Comparison of ENCODE assay signal across 22 cellular contexts in genomic region chr1:153693466-153693865, GRCh38. TPM values are rescaled to one million over a fixed set of nuclear protein-coding genes. Genes with fewer than 3 reads are reported as not detected.
DNase-seq lines count a peak whose midpoint lies in the region; ATAC-seq, FAIRE-seq and TF ChIP-seq lines count a peak whose summit lies in the region.
"Had no signal": no experiment of that assay in that cellular context is flagged by ENCODE, and none has a peak within 500 bp of the region (broad histone marks: within the 10 kb centered on the region; RNA-seq: fewer than 3 reads in every experiment).

No MANE protein-coding gene starts in this region.

- RAD21 ChIA-PET in GM12878 (lab: Charles Lee; ENCODE audit: unreplicated experiment), result interaction anchor here (1.5 kb wide), 1 partner anchor 39 kb away, joined by 3 read pairs; no protein-coding TSS in a partner anchor

- no peak for TF ChIP-seq EP300 in GM12878 (IDR thresholded peaks at IDR 0.05; ENCODE audit: borderline replicate concordance in 1 of 2, control insufficient read depth in 1 of 2, low read depth in 2 of 2, low read length in 2 of 2)

- no peak for TF ChIP-seq POLR2A in GM12878 (IDR thresholded peaks at IDR 0.05; ENCODE audit: low read depth, low read length)

- no peak for DNase-seq in stimulated activated naive CD8-positive, alpha-beta T cell treated with anti-CD3 and anti-CD28 coated beads, Interleukin-15, amount 100 ng/mL, for 72 hours
- DNase-seq in stimulated activated naive CD8-positive, alpha-beta T cell treated with anti-CD3 and anti-CD28 coated beads, Interleukin-15, Interleukin-2, amounts not matched to agents 100 U/mL and 50 U/mL, for 24 hours, result no peak
- DNase-seq in GM12878 (ENCODE audit: low read depth, low spot score), result no peak
- no peak for DNase-seq in neuronal stem cell (ENCODE audit: low spot score)
- DNase-seq in NOMO-1 treated with DMSO at 0.1 percent for 48 hours (lab: John Stamatoyannopoulos, UW; ENCODE audit: unreplicated experiment), result no peak
- no peak for DNase-seq in HK-2 (ENCODE audit: unreplicated experiment)
- DNase-seq: 8988T; Calu3; CD4-positive, alpha-beta memory T cell; DND-41; EL; IMR-90 had no signal

- SMC1A ChIA-PET in GM12878 (lab: Charles Lee; ENCODE audit: uncharacterized antibody, unreplicated experiment), result no interaction called here

- H2BK15ac ChIP-seq in neuronal stem cell (ENCODE audit: low read length), result no peak overlapping the region

- no peak overlapping the region for H3K4me2 ChIP-seq in GM12878 (ENCODE audit: control insufficient read depth, insufficient read depth)
- no peak overlapping the region for H3K4me2 ChIP-seq in neuronal stem cell (ENCODE audit: insufficient read depth, low read length, poor library complexity, severe bottlenecking)
- H3K4me2 ChIP-seq: BLaER1 had no signal

- H3K27ac Mint-ChIP-seq in stimulated activated naive CD8-positive, alpha-beta T cell treated with anti-CD3 and anti-CD28 coated beads, Interleukin-15, amount 100 ng/mL, for 72 hours, result peak overlapping the region; percentile 2 to 36
- H3K27ac Mint-ChIP-seq: CD14-positive monocyte; CD4-positive, alpha-beta memory T cell had no signal

- FAIRE-seq in GM12878 (lab: Jason Lieb, UNC), result no peak
- FAIRE-seq: GM12891, GM18507, H1, HTR-8/SVneo, K562 had no signal

- peak overlapping the region; percentile 28 for H2AK5ac ChIP-seq in neuronal stem cell (ENCODE audit: low read depth, low read length)

- intact Hi-C loops in GM12878 (cut with micrococcal nuclease; ENCODE audit: unreplicated experiment), result no loop called here

- H3K9ac ChIP-seq in GM12878 (ENCODE audit: control insufficient read depth, insufficient read depth, low read length) (no peak overlapping the region), neuronal stem cell (ENCODE audit: low read depth, low read length, poor library complexity) (no peak overlapping the region)
- H3K9ac ChIP-seq: BLaER1 had no signal

- H3K27me3 ChIP-seq in GM12878 (replicated peaks in 1 of 2; ENCODE audit: control insufficient read depth in 2 of 2, insufficient read depth in 2 of 2, low read length in 1 of 2) (no peaks in the 10 kb centered on the region; a peak in 1 of 4 replicates), neuronal stem cell (ENCODE audit: control insufficient read depth in 3 of 3, insufficient read depth in 3 of 3, low read depth in 1 of 3, low read length in 3 of 3) (peaks cover 0 to 25% (median 0%) of the 10 kb centered on the region in 3 experiments)
- H3K27me3 ChIP-seq: BLaER1 had no signal

- WGBS in GM12878 (ENCODE audit: insufficient coverage, insufficient replicate concordance, low lambda C conversion rate, missing lambda C conversion rate), result 37% methylated on average over 4 of the region's 4 CpGs
- WGBS in neuronal stem cell (ENCODE audit: extremely low coverage in 2 of 2, insufficient read length in 2 of 2, insufficient replicate concordance in 1 of 2), 2 donors, result no CpG with 5 or more reads among the region's 4 CpGs

- no peak overlapping the region for H3K27ac ChIP-seq in GM12878 (ENCODE audit: control insufficient read depth, insufficient read depth)
- no peak overlapping the region for H3K27ac ChIP-seq in neuronal stem cell (replicated peaks; ENCODE audit: low read length)
- H3K27ac ChIP-seq: BLaER1 had no signal

- H3K27me3 Mint-ChIP-seq in stimulated activated naive CD8-positive, alpha-beta T cell treated with anti-CD3 and anti-CD28 coated beads, Interleukin-15, amount 100 ng/mL, for 72 hours, result peaks cover 12% of the 10 kb centered on the region

- peak; percentile 26 for ATAC-seq in stimulated activated naive CD8-positive, alpha-beta T cell treated with anti-CD3 and anti-CD28 coated beads, Interleukin-15, amount 100 ng/mL, for 72 hours
- no peak for ATAC-seq in stimulated activated naive CD8-positive, alpha-beta T cell treated with anti-CD3 and anti-CD28 coated beads, Interleukin-15, Interleukin-2, amounts not matched to agents 100 U/mL and 50 U/mL, for 24 hours
- ATAC-seq in GM12878 (peak; percentile 18; the same call in 1 of the 3 replicates), HG03095 (IDR thresholded peaks at IDR 0.05; ENCODE audit: unreplicated experiment) (no peak)
- ATAC-seq: K562 had no signal

- BruUV-seq in GM12878 (replicated peaks; lab: Mats Ljungman, UMichigan), result no TSS peak

- H3K4me3 Mint-ChIP-seq in stimulated activated naive CD8-positive, alpha-beta T cell treated with anti-CD3 and anti-CD28 coated beads, Interleukin-15, amount 100 ng/mL, for 72 hours, result no peak overlapping the region
- H3K4me3 Mint-ChIP-seq: CD14-positive monocyte; CD4-positive, alpha-beta memory T cell had no signal

- H2AFZ ChIP-seq in GM12878 (ENCODE audit: control insufficient read depth, low read depth, low read length) (no peak overlapping the region), neuronal stem cell (ENCODE audit: low read length) (no peak overlapping the region)

- H2BK120ac ChIP-seq in neuronal stem cell (ENCODE audit: low read depth, low read length), result no peak overlapping the region

- H3K4ac ChIP-seq in neuronal stem cell (ENCODE audit: low read length), result no peak overlapping the region

- H3K23ac ChIP-seq in neuronal stem cell (ENCODE audit: low read depth, low read length, poor library complexity), result peak overlapping the region; percentile 8

- TF ChIP-seq CTCF in GM12878 (IDR thresholded peaks at IDR 0.05 in 2 of 3, conservative IDR thresholded peaks at IDR 0.05 in 1 of 3; ENCODE audit: control insufficient read depth in 2 of 3, extremely low read depth in 1 of 3, insufficient read depth in 1 of 3, low read depth in 3 of 3, low read length in 3 of 3), result no peak

- peaks cover 4% of the 10 kb centered on the region for H3K4me1 ChIP-seq in GM12878 (ENCODE audit: control insufficient read depth, insufficient read depth, low read length)
- H3K4me1 ChIP-seq in neuronal stem cell (ENCODE audit: control insufficient read depth in 2 of 2, insufficient read depth in 1 of 2, low read depth in 1 of 2, low read length in 2 of 2), result peaks cover 8 to 17% of the 10 kb centered on the region in 2 donors

- H3K36me3 ChIP-seq in GM12878 (ENCODE audit: control insufficient read depth in 2 of 2, insufficient read depth in 2 of 2, low read length in 1 of 2) (no peaks in the 10 kb centered on the region), neuronal stem cell (replicated peaks in 1 of 2; ENCODE audit: control insufficient read depth in 2 of 2, insufficient read depth in 2 of 2, low read length in 2 of 2) (no peaks in the 10 kb centered on the region)
- H3K36me3 ChIP-seq: BLaER1, HAP-1 had no signal

- H3K9me3 ChIP-seq in GM12878 (replicated peaks; ENCODE audit: control insufficient read depth, insufficient read depth, low read length) (no peaks in the 10 kb centered on the region), neuronal stem cell (replicated peaks in 1 of 2; ENCODE audit: control insufficient read depth in 2 of 2, insufficient read depth in 1 of 2, low read depth in 1 of 2, low read length in 2 of 2) (no peaks in the 10 kb centered on the region)
- H3K9me3 ChIP-seq: BLaER1, HAP-1 had no signal

- in situ Hi-C loops in GM12878 (cut with MboI), result no loop called here

- H3K9me3 Mint-ChIP-seq in stimulated activated naive CD8-positive, alpha-beta T cell treated with anti-CD3 and anti-CD28 coated beads, Interleukin-15, amount 100 ng/mL, for 72 hours, result no peaks in the 10 kb centered on the region
- H3K9me3 Mint-ChIP-seq: CD4-positive, alpha-beta memory T cell had no signal

- no peaks in the 10 kb centered on the region for H3K79me2 ChIP-seq in GM12878 (ENCODE audit: control insufficient read depth, insufficient read depth, low read length)

- H4K8ac ChIP-seq in neuronal stem cell (ENCODE audit: low read depth, low read length), result no peak overlapping the region

- H2BK12ac ChIP-seq in neuronal stem cell (ENCODE audit: low read length), result peak overlapping the region; percentile 41

- H3K4me1 Mint-ChIP-seq in stimulated activated naive CD8-positive, alpha-beta T cell treated with anti-CD3 and anti-CD28 coated beads, Interleukin-15, amount 100 ng/mL, for 72 hours, result no peaks in the 10 kb centered on the region

- POLR2A ChIA-PET in GM12878 (lab: Charles Lee), result no interaction called here

- H3K79me1 ChIP-seq in neuronal stem cell (ENCODE audit: low read depth, low read length), result no peaks in the 10 kb centered on the region

- no peaks in the 10 kb centered on the region for H4K20me1 ChIP-seq in GM12878 (ENCODE audit: control insufficient read depth, insufficient read depth)
- H4K20me1 ChIP-seq: BLaER1 had no signal

- peak overlapping the region; percentile 64 for H3K18ac ChIP-seq in neuronal stem cell (ENCODE audit: low read length)

- H3K4me3 ChIP-seq in GM12878, result no peak overlapping the region
- no peak overlapping the region for H3K4me3 ChIP-seq in neuronal stem cell (ENCODE audit: low read length in 2 of 2)
- H3K4me3 ChIP-seq: BLaER1, HAP-1, K562 had no signal

- H2BK5ac ChIP-seq in neuronal stem cell (ENCODE audit: low read length), result peak overlapping the region; percentile 53

- no peak for TF ChIP-seq RAD21 in GM12878 (IDR thresholded peaks at IDR 0.05; ENCODE audit: insufficient read depth, low read depth, low read length)

- CTCF ChIA-PET in GM12878 (lab: Yijun Ruan, JAX), result interaction anchor here (1.1 to 1.2 kb wide), 2 partner anchors 16 to 41 kb away, joined by 3 read pairs; no protein-coding TSS in a partner anchor

- peak overlapping the region; percentile 56 for H3K14ac ChIP-seq in neuronal stem cell (ENCODE audit: low read length)

- H4K91ac ChIP-seq in neuronal stem cell (ENCODE audit: low read depth, low read length, poor library complexity), result no peak overlapping the region

RNA-seq across cellular contexts. Expression of gene NPR1, which starts 15.0 kb away (rescaled TPM):
- 4.1 and 5.2 TPM in 2 replicates for total RNA-seq in GM12878 (2013; cell fraction: nucleolus; rRNA removed)
- total RNA-seq in GM12878 (2014; rRNA removed) (0.22 and 0.40 TPM in 2 replicates), GM12878 (2014; rRNA removed; fragmentation: Illumina TruSeq; extraction: Trizol) (0.13 and 0.18 TPM in 2 replicates), GM12878 (2021) (0.56 and 0.72 TPM in 2 replicates)
- polyA plus RNA-seq in GM12878 (2011; ENCODE audit: low read depth), result 0.08 TPM
- polyA plus RNA-seq in GM12878 (2011; rRNA removed) (1.3 and 2.1 TPM in 2 replicates), GM12878 (2014; fragmentation: Illumina TruSeq; extraction: Trizol) (0.28 TPM in 1 of 2 replicates, not detected in the other), GM12878 (2014; fragmentation: Nextera tagmentation; extraction: Ambion mirVana) (under 1 TPM in 1 of 2 experiments, not detected in 1; 0.09 TPM), GM12878 (2014; rRNA removed) (0.16 and 0.50 TPM in 2 replicates), GM12878 (2016; fragmentation: Nextera tagmentation; extraction: Ambion mirVana) (under 1 TPM; 0.14 to 0.17 TPM)
- polyA plus RNA-seq in GM12878 (2011; cell fraction: cytosol; rRNA removed), result 2.0 and 2.2 TPM in 2 replicates
- polyA plus RNA-seq in GM12878 (2011; cell fraction: nucleus; rRNA removed), result 5.9 and 8.9 TPM in 2 replicates
- 0.32 and 0.35 TPM in 2 replicates for polyA plus RNA-seq in GM12878 (2012)
- polyA minus RNA-seq in GM12878 (2011; rRNA and poly(A)+ RNA removed), result 2.1 and 2.7 TPM in 2 replicates
- 1.7 and 2.2 TPM in 2 replicates for polyA minus RNA-seq in GM12878 (2011; cell fraction: cytosol; rRNA and poly(A)+ RNA removed)
- polyA minus RNA-seq in GM12878 (2011; cell fraction: nucleus; rRNA and poly(A)+ RNA removed), result 1.4 and 1.5 TPM in 2 replicates
- 0.74 TPM for polyA plus RNA-seq in neuronal stem cell (2013, experiment 1 of 2)
- polyA plus RNA-seq in neuronal stem cell (2013, experiment 2 of 2), result 0.76 TPM
- total RNA-seq: Calu3; CD4-positive, alpha-beta memory T cell; G401; IMR-90 had no signal
- polyA plus RNA-seq: CD14-positive monocyte; CD4-positive, alpha-beta memory T cell had no signal

RNA-seq across cellular contexts. Expression of gene ILF2, which starts 22.7 kb away (rescaled TPM):
- 53.8 and 56.7 TPM in 2 replicates for total RNA-seq in GM12878 (2013; cell fraction: nucleolus; rRNA removed)
- total RNA-seq in GM12878 (2014; rRNA removed) (309 and 334 TPM in 2 replicates), GM12878 (2014; rRNA removed; fragmentation: Illumina TruSeq; extraction: Trizol) (405 and 431 TPM in 2 replicates), GM12878 (2021) (261 and 266 TPM in 2 replicates)
- polyA plus RNA-seq in GM12878 (2011; ENCODE audit: low read depth), result 179 TPM
- polyA plus RNA-seq in GM12878 (2011; rRNA removed) (452 and 462 TPM in 2 replicates), GM12878 (2014; fragmentation: Illumina TruSeq; extraction: Trizol) (520 and 601 TPM in 2 replicates), GM12878 (2014; fragmentation: Nextera tagmentation; extraction: Ambion mirVana) (100 to 1,000 TPM; 444 to 455 TPM), GM12878 (2014; rRNA removed) (266 and 287 TPM in 2 replicates), GM12878 (2016; fragmentation: Nextera tagmentation; extraction: Ambion mirVana) (100 to 1,000 TPM; 484 to 487 TPM)
- 374 and 428 TPM in 2 replicates for polyA plus RNA-seq in GM12878 (2011; cell fraction: cytosol; rRNA removed)
- polyA plus RNA-seq in GM12878 (2011; cell fraction: nucleus; rRNA removed), result 208 and 248 TPM in 2 replicates
- 157 and 180 TPM in 2 replicates for polyA plus RNA-seq in GM12878 (2012)
- 323 and 337 TPM in 2 replicates for polyA minus RNA-seq in GM12878 (2011; rRNA and poly(A)+ RNA removed)
- 102 and 114 TPM in 2 replicates for polyA minus RNA-seq in GM12878 (2011; cell fraction: cytosol; rRNA and poly(A)+ RNA removed)
- 46.4 and 69.7 TPM in 2 replicates for polyA minus RNA-seq in GM12878 (2011; cell fraction: nucleus; rRNA and poly(A)+ RNA removed)
- polyA plus RNA-seq in neuronal stem cell (2013, experiment 1 of 2), result 342 TPM
- 328 TPM for polyA plus RNA-seq in neuronal stem cell (2013, experiment 2 of 2)

RNA-seq across cellular contexts. Expression of gene INTS3, which starts 34.4 kb away (rescaled TPM):
- total RNA-seq in GM12878 (2013; cell fraction: nucleolus; rRNA removed), result 258 and 277 TPM in 2 replicates
- total RNA-seq in GM12878 (2014; rRNA removed), result 32.7 and 36.1 TPM in 2 replicates
- 25.0 and 25.2 TPM in 2 replicates for total RNA-seq in GM12878 (2014; rRNA removed; fragmentation: Illumina TruSeq; extraction: Trizol)
- 44.0 and 48.3 TPM in 2 replicates for total RNA-seq in GM12878 (2021)
- 30.4 TPM for polyA plus RNA-seq in GM12878 (2011; ENCODE audit: low read depth)
- 78.6 and 87.4 TPM in 2 replicates for polyA plus RNA-seq in GM12878 (2011; rRNA removed)
- polyA plus RNA-seq in GM12878 (2011; cell fraction: cytosol; rRNA removed), result 67.3 and 91.7 TPM in 2 replicates
- 426 and 653 TPM in 2 replicates for polyA plus RNA-seq in GM12878 (2011; cell fraction: nucleus; rRNA removed)
- 37.9 and 51.2 TPM in 2 replicates for polyA plus RNA-seq in GM12878 (2012)
- polyA plus RNA-seq in GM12878 (2014; fragmentation: Illumina TruSeq; extraction: Trizol), result 36.3 and 37.1 TPM in 2 replicates
- 10 to 100 TPM; 12.6 to 14.0 TPM for polyA plus RNA-seq in GM12878 (2014; fragmentation: Nextera tagmentation; extraction: Ambion mirVana)
- polyA plus RNA-seq in GM12878 (2014; rRNA removed), result 31.3 and 32.3 TPM in 2 replicates
- polyA plus RNA-seq in GM12878 (2016; fragmentation: Nextera tagmentation; extraction: Ambion mirVana), result 10 to 100 TPM; 28.2 to 30.4 TPM
- polyA minus RNA-seq in GM12878 (2011; rRNA and poly(A)+ RNA removed), result 74.4 and 79.5 TPM in 2 replicates
- polyA minus RNA-seq in GM12878 (2011; cell fraction: cytosol; rRNA and poly(A)+ RNA removed), result 19.5 and 25.3 TPM in 2 replicates
- 94.9 and 97.4 TPM in 2 replicates for polyA minus RNA-seq in GM12878 (2011; cell fraction: nucleus; rRNA and poly(A)+ RNA removed)
- polyA plus RNA-seq in neuronal stem cell (2013, experiment 1 of 2), result 24.8 TPM
- 24.2 TPM for polyA plus RNA-seq in neuronal stem cell (2013, experiment 2 of 2)

RNA-seq across cellular contexts. Expression of gene SNAPIN, which starts 35.0 kb away (rescaled TPM):
- 9.4 and 10.2 TPM in 2 replicates for total RNA-seq in GM12878 (2013; cell fraction: nucleolus; rRNA removed)
- total RNA-seq in GM12878 (2014; rRNA removed) (47.1 and 48.3 TPM in 2 replicates), GM12878 (2014; rRNA removed; fragmentation: Illumina TruSeq; extraction: Trizol) (29.7 and 31.4 TPM in 2 replicates), GM12878 (2021) (25.7 and 30.8 TPM in 2 replicates)
- 23.4 TPM for polyA plus RNA-seq in GM12878 (2011; ENCODE audit: low read depth)
- polyA plus RNA-seq in GM12878 (2011; rRNA removed) (37.8 and 40.6 TPM in 2 replicates), GM12878 (2014; fragmentation: Illumina TruSeq; extraction: Trizol) (34.5 and 36.6 TPM in 2 replicates), GM12878 (2014; fragmentation: Nextera tagmentation; extraction: Ambion mirVana) (10 to 100 TPM; 12.4 to 25.0 TPM), GM12878 (2014; rRNA removed) (50.9 and 58.5 TPM in 2 replicates), GM12878 (2016; fragmentation: Nextera tagmentation; extraction: Ambion mirVana) (10 to 100 TPM; 74.5 to 78.1 TPM)
- 39.5 and 41.8 TPM in 2 replicates for polyA plus RNA-seq in GM12878 (2011; cell fraction: cytosol; rRNA removed)
- polyA plus RNA-seq in GM12878 (2011; cell fraction: nucleus; rRNA removed), result 19.2 and 29.5 TPM in 2 replicates
- polyA plus RNA-seq in GM12878 (2012), result 26.2 and 32.5 TPM in 2 replicates
- polyA minus RNA-seq in GM12878 (2011; rRNA and poly(A)+ RNA removed), result 9.4 and 18.1 TPM in 2 replicates
- 6.8 and 7.4 TPM in 2 replicates for polyA minus RNA-seq in GM12878 (2011; cell fraction: cytosol; rRNA and poly(A)+ RNA removed)
- 6.4 and 10.7 TPM in 2 replicates for polyA minus RNA-seq in GM12878 (2011; cell fraction: nucleus; rRNA and poly(A)+ RNA removed)
- polyA plus RNA-seq in neuronal stem cell (2013, experiment 1 of 2), result 50.9 TPM
- 51.1 TPM for polyA plus RNA-seq in neuronal stem cell (2013, experiment 2 of 2)

RNA-seq across cellular contexts. Expression of gene CHTOP, which starts 59.6 kb away (rescaled TPM):
- total RNA-seq in GM12878 (2013; cell fraction: nucleolus; rRNA removed), result 176 and 179 TPM in 2 replicates
- 48.0 and 48.5 TPM in 2 replicates for total RNA-seq in GM12878 (2014; rRNA removed)
- total RNA-seq in GM12878 (2014; rRNA removed; fragmentation: Illumina TruSeq; extraction: Trizol), result 46.5 and 48.7 TPM in 2 replicates
- total RNA-seq in GM12878 (2021), result 60.1 and 61.5 TPM in 2 replicates
- polyA plus RNA-seq in GM12878 (2011; ENCODE audit: low read depth), result 31.8 TPM
- polyA plus RNA-seq in GM12878 (2011; rRNA removed), result 93.8 and 98.9 TPM in 2 replicates
- polyA plus RNA-seq in GM12878 (2011; cell fraction: cytosol; rRNA removed), result 60.6 and 64.7 TPM in 2 replicates
- 80.2 and 113 TPM in 2 replicates for polyA plus RNA-seq in GM12878 (2011; cell fraction: nucleus; rRNA removed)
- polyA plus RNA-seq in GM12878 (2012), result 42.4 and 48.9 TPM in 2 replicates
- 47.4 and 51.5 TPM in 2 replicates for polyA plus RNA-seq in GM12878 (2014; fragmentation: Illumina TruSeq; extraction: Trizol)
- 10 to 100 TPM in 1 of 2 experiments, 1 to 10 TPM in 1; 8.4 to 15.9 TPM for polyA plus RNA-seq in GM12878 (2014; fragmentation: Nextera tagmentation; extraction: Ambion mirVana)
- polyA plus RNA-seq in GM12878 (2014; rRNA removed), result 64.5 and 65.4 TPM in 2 replicates
- polyA plus RNA-seq in GM12878 (2016; fragmentation: Nextera tagmentation; extraction: Ambion mirVana), result 10 to 100 TPM; 53.1 to 56.2 TPM
- 58.2 and 59.6 TPM in 2 replicates for polyA minus RNA-seq in GM12878 (2011; rRNA and poly(A)+ RNA removed)
- 22.5 and 25.8 TPM in 2 replicates for polyA minus RNA-seq in GM12878 (2011; cell fraction: cytosol; rRNA and poly(A)+ RNA removed)
- polyA minus RNA-seq in GM12878 (2011; cell fraction: nucleus; rRNA and poly(A)+ RNA removed), result 50.2 and 93.3 TPM in 2 replicates
- polyA plus RNA-seq in neuronal stem cell (2013, experiment 1 of 2), result 77.4 TPM
- polyA plus RNA-seq in neuronal stem cell (2013, experiment 2 of 2), result 76.9 TPM

Comparison
In these comparisons a context has a peak if more than half of its experiments do, and no peak if none do; other contexts are left out.
1. ATAC-seq: peak in stimulated activated naive CD8-positive, alpha-beta T cell treated with anti-CD3 and anti-CD28 coated beads, Interleukin-15, amount 100 ng/mL, for 72 hours (single experiment) and GM12878 (single experiment); none in stimulated activated naive CD8-positive, alpha-beta T cell treated with anti-CD3 and anti-CD28 coated beads, Interleukin-15, Interleukin-2, amounts not matched to agents 100 U/mL and 50 U/mL, for 24 hours (single experiment) and HG03095 (single experiment).